In the genomic region with DNA sequence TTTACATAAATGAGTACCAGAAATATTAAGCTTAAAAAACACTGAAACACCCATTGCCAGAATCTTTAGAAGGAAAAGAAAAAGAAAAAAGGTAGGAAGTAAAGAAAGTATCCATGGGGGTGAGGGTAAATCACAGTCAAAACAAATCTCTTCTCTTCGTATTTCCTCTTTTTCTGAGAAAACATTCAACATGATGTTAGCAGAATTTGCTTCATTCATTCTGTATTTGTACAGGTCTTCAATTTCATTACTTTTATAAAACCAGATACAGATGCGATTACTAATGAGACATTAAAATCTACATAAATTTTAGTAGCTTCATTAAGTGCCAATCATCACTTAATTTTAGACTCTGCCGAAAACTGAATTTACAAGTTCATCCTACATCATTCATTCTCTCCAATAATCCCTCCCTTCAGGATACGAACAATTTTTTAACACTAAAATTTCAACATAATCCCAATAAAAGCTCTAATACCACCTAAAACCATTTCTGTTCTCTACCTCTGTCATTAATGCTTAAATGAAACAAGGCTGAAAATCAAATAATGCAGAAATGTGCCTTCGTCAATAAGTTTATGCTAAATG, we compare ENCODE assay signal across 1 cellular context.
A peak's percentile ranks its signal among the peaks of the same experiment; 100 is the strongest.
TF ChIP-seq lines count a peak whose summit lies in the region.

No MANE protein-coding gene starts in this region.

TF ChIP-seq in K562, 482 proteins besides CTCF, POLR2A, EP300 and RAD21:
- TF ChIP-seq HMG20A (CRISPR knock-in tag; conservative IDR thresholded peaks at IDR 0.05) (no peak), KDM1A (IDR thresholded peaks at IDR 0.05) (peak; percentile 75 to 83), KDM2B (CRISPR knock-in tag; IDR thresholded peaks at IDR 0.05) (no peak), HDAC1 (IDR thresholded peaks at IDR 0.05) (peak in 1 of 2 experiments; percentile 68; a peak in 2 of 4 replicates), RCOR1 (IDR thresholded peaks at IDR 0.05; ENCODE audit: borderline replicate concordance in 1 of 2, low read depth in 2 of 2, low read length in 2 of 2) (peak in 1 of 2 experiments; percentile 92; a peak in 2 of 4 replicates)
- TF ChIP-seq, protein P1, sequence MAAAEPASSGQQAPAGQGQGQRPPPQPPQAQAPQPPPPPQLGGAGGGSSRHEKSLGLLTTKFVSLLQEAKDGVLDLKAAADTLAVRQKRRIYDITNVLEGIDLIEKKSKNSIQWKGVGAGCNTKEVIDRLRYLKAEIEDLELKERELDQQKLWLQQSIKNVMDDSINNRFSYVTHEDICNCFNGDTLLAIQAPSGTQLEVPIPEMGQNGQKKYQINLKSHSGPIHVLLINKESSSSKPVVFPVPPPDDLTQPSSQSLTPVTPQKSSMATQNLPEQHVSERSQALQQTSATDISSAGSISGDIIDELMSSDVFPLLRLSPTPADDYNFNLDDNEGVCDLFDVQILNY (CRISPR knock-in tag; IDR thresholded peaks at IDR 0.05), result no peak
